ENCODE assay signal across 8 cellular contexts in the genomic region with DNA sequence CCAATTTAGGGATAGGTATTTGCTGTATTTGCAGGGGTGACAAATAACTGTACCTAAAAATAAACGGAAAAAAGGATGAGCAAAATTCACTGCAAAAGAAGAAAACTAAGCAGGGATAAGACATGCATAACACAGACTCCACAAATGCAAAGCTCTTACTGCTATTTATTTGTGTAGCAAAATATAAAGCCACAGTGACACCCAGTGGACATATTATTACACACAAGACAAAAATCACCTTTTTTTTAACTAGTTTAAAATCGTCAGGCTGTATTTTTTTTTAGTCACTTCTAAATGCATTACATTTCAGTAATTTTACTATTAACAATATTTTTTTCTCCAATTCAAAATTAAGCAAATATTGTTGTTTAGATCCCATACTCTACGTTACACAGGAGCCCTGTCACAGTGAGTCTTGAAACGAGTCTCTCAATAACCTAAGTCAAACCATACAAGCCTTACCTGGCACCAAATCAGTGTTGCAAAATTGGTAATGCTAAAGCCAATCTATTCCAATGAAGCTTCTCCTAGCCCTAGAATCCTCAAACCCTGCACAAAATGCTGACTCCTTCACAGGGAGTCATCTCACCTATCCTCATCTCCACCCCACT. TPM values are rescaled to one million over a fixed set of nuclear protein-coding genes. Genes with fewer than 3 reads are reported as not detected.
DNase-seq lines count a peak whose midpoint lies in the region; ATAC-seq and TF ChIP-seq lines count a peak whose summit lies in the region.

No MANE protein-coding gene starts in this region.

- TF ChIP-seq RAD21 in neural cell (conservative IDR thresholded peaks at IDR 0.05) = peak; percentile 84

- H4K20me1 ChIP-seq in neural cell (ENCODE audit: insufficient read depth) = no peaks in the 10 kb centered on the region

- H3K36me3 ChIP-seq in Panc1 (ENCODE audit: control insufficient read depth, insufficient read depth, low read length) = no peaks in the 10 kb centered on the region; the same call in 1 of the 2 replicates
- no peaks in the 10 kb centered on the region for H3K36me3 ChIP-seq in neural cell (ENCODE audit: insufficient read depth, low read length)

- H3K9ac ChIP-seq in neural cell (ENCODE audit: low read length) = no peak overlapping the region

- BruUV-seq in Panc1 (replicated peaks; lab: Mats Ljungman, UMichigan) = no TSS peak

- no peaks in the 10 kb centered on the region for H3K27me3 ChIP-seq in Panc1 (ENCODE audit: control insufficient read depth, insufficient read depth, low read length)
- H3K27me3 ChIP-seq in neural cell (ENCODE audit: insufficient read depth, low read depth, low read length) = no peaks in the 10 kb centered on the region

- ATAC-seq in HG03460 (IDR thresholded peaks at IDR 0.05; ENCODE audit: unreplicated experiment) = peak; percentile 62
- no peak for ATAC-seq in Panc1
- ATAC-seq in GM19397 (IDR thresholded peaks at IDR 0.05; ENCODE audit: unreplicated experiment) = no peak
- ATAC-seq in GM21528 (IDR thresholded peaks at IDR 0.05; ENCODE audit: low FRiP score, unreplicated experiment) = no peak

- no peaks in the 10 kb centered on the region for H3K4me1 ChIP-seq in Panc1 (ENCODE audit: control insufficient read depth, insufficient read depth, low read length)

- no peak overlapping the region for H3K4me2 ChIP-seq in neural cell (ENCODE audit: low read length)

- intact Hi-C loops in Panc1 (cut with micrococcal nuclease; ENCODE audit: unreplicated experiment) = loop anchor here (2.0 to 10.0 kb wide), 6 partner anchors 313 to 1700 kb away; no protein-coding TSS in a partner anchor

- no peak for TF ChIP-seq EP300 in neural cell (conservative IDR thresholded peaks at IDR 0.05; ENCODE audit: poor library complexity, severe bottlenecking)

- POLR2A ChIA-PET in Panc1 (lab: Charles Lee) = no interaction called here

- H3K9me3 ChIP-seq in Panc1 (ENCODE audit: control insufficient read depth, insufficient read depth, low read depth, low read length) (no peaks in the 10 kb centered on the region), neural cell (ENCODE audit: low read length) (no peaks in the 10 kb centered on the region)

- no peak overlapping the region for H2AFZ ChIP-seq in neural cell (ENCODE audit: low read depth, low read length)

- H3K27ac ChIP-seq in Panc1 (ENCODE audit: low read length) = no peak overlapping the region
- H3K27ac ChIP-seq in neural cell (ENCODE audit: low read length) = no peak overlapping the region

- in situ Hi-C loops in ACHN (cut with HindIII; ENCODE audit: low pct_ligation_motif_present, low pct_unique_long_range_greater_than_20kb, low sequenced_read_pairs) (no loop called here), Panc1 (cut with HindIII; ENCODE audit: low pct_unique_long_range_greater_than_20kb, low sequenced_read_pairs) (no loop called here)

- H3K79me2 ChIP-seq in neural cell (replicated peaks; ENCODE audit: insufficient read depth, low read length) = no peaks in the 10 kb centered on the region

- DNase-seq in ACHN = peak; percentile 46
- peak; percentile 62 for DNase-seq in GM12865 (ENCODE audit: low read depth)
- DNase-seq in Panc1 (ENCODE audit: low read depth, low spot score) = peak; percentile 13
- peak; percentile 68 for DNase-seq in epithelial cell of esophagus (ENCODE audit: low read depth)

- no peak overlapping the region for H3K4me3 ChIP-seq in GM12865 (ENCODE audit: low read depth, low read length)
- no peak overlapping the region for H3K4me3 ChIP-seq in Panc1 (ENCODE audit: low read depth in 2 of 2, low read length in 2 of 2)
- H3K4me3 ChIP-seq in epithelial cell of esophagus (ENCODE audit: low read length) = no peak overlapping the region
- H3K4me3 ChIP-seq in neural cell (ENCODE audit: low read length) = no peak overlapping the region

- no peaks in the 10 kb centered on the region for H3F3A ChIP-seq in neural cell (ENCODE audit: insufficient read depth, low read length, poor library complexity, severe bottlenecking)

- CTCF ChIA-PET in Panc1 (lab: Charles Lee) = interaction anchor here (0.6 to 0.9 kb wide), 2 partner anchors 23 to 251 kb away, joined by 3 to 6 read pairs; no protein-coding TSS in a partner anchor

- H3K9me2 ChIP-seq in neural cell (ENCODE audit: insufficient read depth, low read length) = no peaks in the 10 kb centered on the region

- peak; percentile 39 for TF ChIP-seq CTCF in GM12865 (IDR thresholded peaks at IDR 0.05; ENCODE audit: insufficient read depth, low read depth, low read length, missing control alignments)
- peak; percentile 65; the same call in 1 of the 2 replicates for TF ChIP-seq CTCF in Panc1 (IDR thresholded peaks at IDR 0.05)
- TF ChIP-seq CTCF in epithelial cell of esophagus (IDR thresholded peaks at IDR 0.05; ENCODE audit: insufficient read depth, low read depth, low read length, missing control alignments) = peak; percentile 28
- TF ChIP-seq CTCF in neural cell (IDR thresholded peaks at IDR 0.05; ENCODE audit: poor library complexity, severe bottlenecking) = peak; percentile 79

TF ChIP-seq in neural cell, 6 proteins besides CTCF, POLR2A, EP300 and RAD21:
- TF ChIP-seq SMC3 (conservative IDR thresholded peaks at IDR 0.05; ENCODE audit: poor library complexity) = peak; percentile 84
- no peak for TF ChIP-seq EZH2 (IDR thresholded peaks at IDR 0.05; ENCODE audit: borderline replicate concordance, insufficient read depth, low read length, poor library complexity, severe bottlenecking)
- no peak for TF ChIP-seq MXI1 (conservative IDR thresholded peaks at IDR 0.05; ENCODE audit: poor library complexity, severe bottlenecking)

RNA-seq across cellular contexts. Expression of a gene that starts 23.7 kb away (rescaled TPM):
- 9.6 TPM for total RNA-seq in Panc1 (2021; ENCODE audit: unreplicated experiment)
- 5.4 TPM for polyA plus RNA-seq in Panc1 (2012; ENCODE audit: insufficient read length)
- polyA plus RNA-seq in neural cell = 12.0 and 12.7 TPM in 2 replicates
- 17.8 and 27.4 TPM in 2 replicates for polyA minus RNA-seq in neural cell

RNA-seq across cellular contexts. Expression of a gene that starts 23.8 kb away (rescaled TPM):
- 36.0 TPM for total RNA-seq in Panc1 (2021; ENCODE audit: unreplicated experiment)
- 8.4 TPM for polyA plus RNA-seq in Panc1 (2012; ENCODE audit: insufficient read length)
- polyA plus RNA-seq in neural cell = 1.7 and 1.9 TPM in 2 replicates
- 2.4 and 3.2 TPM in 2 replicates for polyA minus RNA-seq in neural cell

Comparison
In these comparisons a context has a peak if more than half of its experiments do, and no peak if none do; other contexts are left out.
1. DNase-seq: peak in every context shown above with its lines; median percentile 68 in epithelial cell of esophagus; 62 in GM12865; 46 in ACHN; 13 in Panc1.
2. CTCF ChIP-seq: peak in every context shown above with its lines; median percentile 79 in neural cell; 65 in Panc1; 39 in GM12865; 28 in epithelial cell of esophagus.